2 cellular contexts compared by ENCODE assay signal in genomic region chr1:178849932-178850331, GRCh38.
TF ChIP-seq lines count a peak whose summit lies in the region.

No MANE protein-coding gene starts in this region.

TF ChIP-seq in HepG2, 621 proteins besides CTCF, POLR2A, EP300 and RAD21 (continued from another document):
- TF ChIP-seq ZXDC (CRISPR knock-in tag; IDR thresholded peaks at IDR 0.05) (no peak), ZNF747 (CRISPR knock-in tag; IDR thresholded peaks at IDR 0.05; ENCODE audit: borderline replicate concordance) (no peak), HOXA5 (CRISPR knock-in tag; IDR thresholded peaks at IDR 0.05) (no peak), KDM5B (CRISPR knock-in tag; IDR thresholded peaks at IDR 0.05; ENCODE audit: borderline replicate concordance) (no peak), MYPOP (CRISPR knock-in tag; IDR thresholded peaks at IDR 0.05) (no peak), TRIM24 (CRISPR knock-in tag; IDR thresholded peaks at IDR 0.05) (no peak), EED (CRISPR knock-in tag; IDR thresholded peaks at IDR 0.05) (no peak), ZNF839 (CRISPR knock-in tag; IDR thresholded peaks at IDR 0.05; ENCODE audit: borderline replicate concordance) (no peak), ZNF382 (CRISPR knock-in tag; IDR thresholded peaks at IDR 0.05; ENCODE audit: borderline replicate concordance) (no peak), ZSCAN22 (CRISPR knock-in tag; IDR thresholded peaks at IDR 0.05) (no peak)

TF ChIP-seq in SK-N-SH treated with all-trans-retinoic acid at 6 μM for 48 hours, 23 proteins besides CTCF, POLR2A, EP300 and RAD21 (continued from another document):
- TF ChIP-seq TSHZ2 (CRISPR knock-in tag; IDR thresholded peaks at IDR 0.05) (no peak), ZFP3 (CRISPR knock-in tag; IDR thresholded peaks at IDR 0.05) (no peak), PATZ1 (CRISPR knock-in tag; IDR thresholded peaks at IDR 0.05; ENCODE audit: borderline replicate concordance) (no peak), GLIS3 (CRISPR knock-in tag; IDR thresholded peaks at IDR 0.05) (no peak), ZFP30 (CRISPR knock-in tag; IDR thresholded peaks at IDR 0.05) (no peak), BACH2 (CRISPR knock-in tag; IDR thresholded peaks at IDR 0.05; ENCODE audit: borderline replicate concordance) (no peak), CSRNP3 (CRISPR knock-in tag; IDR thresholded peaks at IDR 0.05) (no peak), CSDC2 (CRISPR knock-in tag; IDR thresholded peaks at IDR 0.05) (no peak), ESRRG (CRISPR knock-in tag; IDR thresholded peaks at IDR 0.05) (no peak)
